In the genomic region with DNA sequence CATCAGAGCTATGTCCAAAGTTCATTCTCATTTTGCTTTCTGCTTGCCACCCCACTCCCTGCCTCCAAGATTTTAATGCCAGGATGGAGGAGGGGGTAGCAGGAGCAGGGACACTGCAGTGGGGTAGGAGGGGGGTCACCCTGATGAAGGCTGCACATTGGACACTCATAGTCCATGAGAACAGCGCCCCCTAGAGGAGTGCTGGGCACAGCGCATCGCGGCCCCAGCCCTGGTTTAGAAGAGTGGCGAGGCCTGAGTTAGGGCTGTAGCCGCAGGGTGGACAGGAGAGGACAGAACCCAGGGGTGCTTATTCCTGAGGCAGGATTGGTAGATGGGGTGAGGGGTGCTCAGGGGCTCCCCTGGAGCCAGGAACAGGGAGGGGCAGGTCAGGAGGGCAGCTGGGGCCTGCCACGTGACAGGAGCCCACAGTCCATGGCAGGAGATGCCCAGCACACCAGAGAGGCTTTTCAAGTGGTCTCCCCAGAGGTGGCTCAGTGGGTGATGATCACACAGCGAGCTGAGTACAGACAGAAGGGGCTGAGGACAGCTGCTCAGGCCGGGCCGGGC, we compare ENCODE assay signal across 8 cellular contexts.
DNase-seq lines count a peak whose midpoint lies in the region; ATAC-seq, FAIRE-seq and TF ChIP-seq lines count a peak whose summit lies in the region.

No MANE protein-coding gene starts in this region.

- DNase-seq in BE2C (peak; percentile 57), hepatic stellate cell (ENCODE audit: low spot score) (peak; percentile 60), type B pancreatic cell (ENCODE audit: extremely low spot score, unreplicated experiment) (no peak), small intestine (no peak)
- DNase-seq in activated CD8-positive, alpha-beta T cell treated with anti-CD3 and anti-CD28 coated beads, Interleukin-2, amount 10 ng/mL, durations not matched to agents 7 days and 5 days, result peak; percentile 49
- no peak for DNase-seq in CD4-positive, alpha-beta memory T cell

- CTCF ChIA-PET in HEK293 (lab: Yijun Ruan, JAX), result interaction anchor here (0.6 to 3.6 kb wide), 42 partner anchors 8 to 729 kb away, joined by 3 to 41 read pairs (median 4); a partner anchor contains a TSS
- CTCF ChIA-PET in activated CD8-positive, alpha-beta T cell treated with anti-CD3 and anti-CD28 coated beads, Interleukin-2, amount 10 ng/mL, durations not matched to agents 7 days and 5 days (lab: Charles Lee), result interaction anchor here (0.6 to 3.8 kb wide), 19 partner anchors 10 to 216 kb away, joined by 3 to 42 read pairs (median 3); no protein-coding TSS in a partner anchor
- CTCF ChIA-PET in CD4-positive, alpha-beta memory T cell (lab: Charles Lee; ENCODE audit: partially characterized antibody), result interaction anchor here (1.0 to 2.0 kb wide), 4 partner anchors 11 to 24 kb away, joined by 3 to 5 read pairs (median 4); no protein-coding TSS in a partner anchor

- H3K27ac ChIP-seq in HEK293 (ENCODE audit: extremely low read depth, low read depth, low read length) (no peak overlapping the region), small intestine (ENCODE audit: low read depth in 1 of 2, low read length in 1 of 2) (no peak overlapping the region)
- no peak overlapping the region for H3K27ac ChIP-seq in CD4-positive, alpha-beta memory T cell (ENCODE audit: low read depth, low read length)

- no peak for FAIRE-seq in small intestine (lab: Jason Lieb, UNC)

- POLR2A ChIA-PET in HEK293 (lab: Yijun Ruan, JAX), result no interaction called here
- POLR2A ChIA-PET in activated CD8-positive, alpha-beta T cell treated with anti-CD3 and anti-CD28 coated beads, Interleukin-2, amount 10 ng/mL, durations not matched to agents 7 days and 5 days (lab: Charles Lee), result no interaction called here
- POLR2A ChIA-PET in CD4-positive, alpha-beta memory T cell (lab: Charles Lee; ENCODE audit: partially characterized antibody), result no interaction called here

- H3K4me1 ChIP-seq in BE2C (peaks cover 3% of the 10 kb centered on the region; the same call in 1 of the 2 replicates), HEK293 (ENCODE audit: control insufficient read depth, insufficient read depth, low read length) (no peaks in the 10 kb centered on the region), small intestine (ENCODE audit: control insufficient read depth in 2 of 2, insufficient read depth in 1 of 2, low read depth in 1 of 2, low read length in 1 of 2) (no peaks in the 10 kb centered on the region)
- H3K4me1 ChIP-seq in CD4-positive, alpha-beta memory T cell (ENCODE audit: insufficient read depth, low read length), result no peaks in the 10 kb centered on the region

- H3K4me3 ChIP-seq in BE2C (ENCODE audit: low read depth, low read length) (no peak overlapping the region), HEK293 (ENCODE audit: low read depth, low read length) (no peak overlapping the region), small intestine (ENCODE audit: low read depth in 1 of 2, low read length in 2 of 2) (no peak overlapping the region)
- no peak overlapping the region for H3K4me3 ChIP-seq in CD4-positive, alpha-beta memory T cell (ENCODE audit: low read length in 2 of 2)

- H3K27me3 Mint-ChIP-seq in activated CD8-positive, alpha-beta T cell treated with anti-CD3 and anti-CD28 coated beads, Interleukin-2, amount 10 ng/mL, durations not matched to agents 7 days and 5 days (ENCODE audit: low read depth), result peaks cover 6% of the 10 kb centered on the region
- peaks cover 2% of the 10 kb centered on the region for H3K27me3 Mint-ChIP-seq in type B pancreatic cell
- peaks cover 3 to 9% of the 10 kb centered on the region in 2 donors for H3K27me3 Mint-ChIP-seq in CD4-positive, alpha-beta memory T cell

- H3K4me1 Mint-ChIP-seq in activated CD8-positive, alpha-beta T cell treated with anti-CD3 and anti-CD28 coated beads, Interleukin-2, amount 10 ng/mL, durations not matched to agents 7 days and 5 days (ENCODE audit: low read depth), result no peaks in the 10 kb centered on the region
- H3K4me1 Mint-ChIP-seq in type B pancreatic cell (ENCODE audit: unreplicated experiment), result peaks cover 14% of the 10 kb centered on the region
- H3K4me1 Mint-ChIP-seq in CD4-positive, alpha-beta memory T cell, result no peaks in the 10 kb centered on the region

- 44 to 61% (median 48%) methylated on average over 10 of the region's 10 CpGs for WGBS in small intestine, 3 donors

- intact Hi-C loops in CD4-positive, alpha-beta memory T cell (cut with micrococcal nuclease), result no loop called here

- H3K27ac Mint-ChIP-seq in activated CD8-positive, alpha-beta T cell treated with anti-CD3 and anti-CD28 coated beads, Interleukin-2, amount 10 ng/mL, durations not matched to agents 7 days and 5 days, result no peak overlapping the region
- peak overlapping the region; percentile 48 for H3K27ac Mint-ChIP-seq in type B pancreatic cell
- no peak overlapping the region for H3K27ac Mint-ChIP-seq in CD4-positive, alpha-beta memory T cell

- H3K27me3 ChIP-seq in BE2C (no peaks in the 10 kb centered on the region), small intestine (ENCODE audit: control insufficient read depth in 2 of 2, insufficient read depth in 2 of 2, low read length in 2 of 2) (no peaks in the 10 kb centered on the region)
- no peaks in the 10 kb centered on the region for H3K27me3 ChIP-seq in CD4-positive, alpha-beta memory T cell (ENCODE audit: insufficient read depth, low read length)

- no peaks in the 10 kb centered on the region for H3K36me3 Mint-ChIP-seq in activated CD8-positive, alpha-beta T cell treated with anti-CD3 and anti-CD28 coated beads, Interleukin-2, amount 10 ng/mL, durations not matched to agents 7 days and 5 days (ENCODE audit: low read depth)
- no peaks in the 10 kb centered on the region for H3K36me3 Mint-ChIP-seq in type B pancreatic cell
- H3K36me3 Mint-ChIP-seq in CD4-positive, alpha-beta memory T cell, result no peaks in the 10 kb centered on the region

- TF ChIP-seq CTCF in BE2C (IDR thresholded peaks at IDR 0.05; ENCODE audit: low read depth, low read length), result peak; percentile 69
- peak; percentile 80 for TF ChIP-seq CTCF in HEK293 (tag by site-specific recombination; IDR thresholded peaks at IDR 0.05)
- TF ChIP-seq CTCF in type B pancreatic cell (conservative IDR thresholded peaks at IDR 0.05), result peak; percentile 79

- H3K36me3 ChIP-seq in BE2C (no peaks in the 10 kb centered on the region), HEK293 (ENCODE audit: control insufficient read depth in 2 of 2, insufficient read depth in 1 of 2, low read length in 2 of 2) (no peaks in the 10 kb centered on the region), small intestine (ENCODE audit: control insufficient read depth in 2 of 2, insufficient read depth in 2 of 2, low read length in 2 of 2) (no peaks in the 10 kb centered on the region)
- H3K36me3 ChIP-seq in CD4-positive, alpha-beta memory T cell (ENCODE audit: insufficient read depth, low read length), result no peaks in the 10 kb centered on the region

- no peaks in the 10 kb centered on the region for H3K9me3 Mint-ChIP-seq in activated CD8-positive, alpha-beta T cell treated with anti-CD3 and anti-CD28 coated beads, Interleukin-2, amount 10 ng/mL, durations not matched to agents 7 days and 5 days (ENCODE audit: insufficient read depth)
- H3K9me3 Mint-ChIP-seq in type B pancreatic cell, result no peaks in the 10 kb centered on the region
- peaks cover 0 to 5% (median 0%) of the 10 kb centered on the region in 8 donors for H3K9me3 Mint-ChIP-seq in CD4-positive, alpha-beta memory T cell

- no peak overlapping the region for H3K4me3 Mint-ChIP-seq in activated CD8-positive, alpha-beta T cell treated with anti-CD3 and anti-CD28 coated beads, Interleukin-2, amount 10 ng/mL, durations not matched to agents 7 days and 5 days
- no peak overlapping the region for H3K4me3 Mint-ChIP-seq in type B pancreatic cell
- H3K4me3 Mint-ChIP-seq in CD4-positive, alpha-beta memory T cell, result no peak overlapping the region

- peak; percentile 47 for ATAC-seq in activated CD8-positive, alpha-beta T cell treated with anti-CD3 and anti-CD28 coated beads, Interleukin-2, amount 10 ng/mL, durations not matched to agents 7 days and 5 days
- ATAC-seq in GM19397 (IDR thresholded peaks at IDR 0.05; ENCODE audit: unreplicated experiment), result no peak

- no peaks in the 10 kb centered on the region for H3K9me3 ChIP-seq in BE2C
- no peaks in the 10 kb centered on the region for H3K9me3 ChIP-seq in HEK293 (ENCODE audit: control insufficient read depth, insufficient read depth, low read depth, low read length)
- no peaks in the 10 kb centered on the region for H3K9me3 ChIP-seq in small intestine (ENCODE audit: control insufficient read depth, low read depth)
- no peaks in the 10 kb centered on the region for H3K9me3 ChIP-seq in CD4-positive, alpha-beta memory T cell (ENCODE audit: control insufficient read depth in 1 of 2, low read length in 2 of 2)

TF ChIP-seq in HEK293, 187 proteins besides CTCF, POLR2A, EP300 and RAD21 (continues in another document):
- TF ChIP-seq ZNF510 (tag by site-specific recombination; IDR thresholded peaks at IDR 0.05; ENCODE audit: insufficient replicate concordance), result no peak
- TF ChIP-seq ZNF433 (tag by site-specific recombination; IDR thresholded peaks at IDR 0.05; ENCODE audit: low read depth), result no peak
- TF ChIP-seq ZNF10 (tag by site-specific recombination; IDR thresholded peaks at IDR 0.05), result no peak
- no peak for TF ChIP-seq KLF1 (tag by site-specific recombination; IDR thresholded peaks at IDR 0.05)
- peak; percentile 29; the same call in 1 of the 2 replicates for TF ChIP-seq ZIC2 (tag by site-specific recombination; IDR thresholded peaks at IDR 0.05)
- no peak for TF ChIP-seq ZNF221 (tag by site-specific recombination; IDR thresholded peaks at IDR 0.05; ENCODE audit: borderline replicate concordance)
- TF ChIP-seq ZNF623 (tag by site-specific recombination; IDR thresholded peaks at IDR 0.05), result no peak
- no peak for TF ChIP-seq ZNF112 (tag by site-specific recombination; IDR thresholded peaks at IDR 0.05)
- TF ChIP-seq SCRT2 (tag by site-specific recombination; IDR thresholded peaks at IDR 0.05), result no peak
- TF ChIP-seq ZNF626 (tag by site-specific recombination; IDR thresholded peaks at IDR 0.05), result no peak

Comparison
In these comparisons a context has a peak if more than half of its experiments do, and no peak if none do; other contexts are left out.
1. DNase-seq: peak in BE2C (single experiment), activated CD8-positive, alpha-beta T cell treated with anti-CD3 and anti-CD28 coated beads, Interleukin-2, amount 10 ng/mL, durations not matched to agents 7 days and 5 days (single experiment) and hepatic stellate cell (single experiment); none in type B pancreatic cell (single experiment), small intestine (single experiment) and CD4-positive, alpha-beta memory T cell (0 of 5).
2. Peak in every context shown above with its lines, with median percentiles within 50 percentile points of each other: CTCF ChIP-seq.